ENCODE assay signal across 18 cellular contexts in the genomic region with DNA sequence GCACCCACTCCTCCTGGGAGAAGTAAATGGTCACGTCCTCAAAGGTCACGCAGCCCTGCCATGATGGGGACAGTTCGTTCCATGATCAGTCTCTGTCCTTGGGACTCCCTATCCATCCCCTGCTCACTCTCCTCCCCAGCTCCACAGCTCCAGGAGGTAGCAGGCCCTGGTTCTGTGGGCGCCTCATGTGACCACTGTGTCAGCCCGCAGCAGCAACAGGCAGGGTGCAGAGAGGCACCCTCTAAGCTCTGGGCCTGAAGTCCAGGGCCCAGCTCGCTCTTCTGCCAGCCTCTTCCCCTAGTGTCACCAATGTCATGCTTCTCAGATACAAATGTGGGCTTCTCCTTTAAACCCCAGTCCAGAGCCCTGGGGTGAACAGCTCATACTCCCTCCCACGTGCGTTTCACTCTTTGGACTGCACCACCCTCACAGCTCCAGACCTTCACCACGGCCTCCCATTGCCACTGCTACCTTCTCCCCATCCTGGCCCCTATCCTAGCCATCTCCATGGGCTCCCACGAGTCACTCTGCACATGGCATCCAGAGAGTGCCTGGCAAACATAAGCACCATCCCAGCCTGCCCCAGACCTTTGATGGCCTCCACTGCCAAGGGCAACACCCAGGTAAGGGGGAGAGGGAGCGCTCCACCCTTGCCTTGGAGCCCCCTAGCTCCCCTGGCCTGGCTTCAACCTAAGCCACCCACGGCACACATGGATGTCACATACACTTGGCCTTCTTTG. TPM values are rescaled to one million over a fixed set of nuclear protein-coding genes. Genes with fewer than 3 reads are reported as not detected.
A peak's percentile ranks its signal among the peaks of the same experiment; 100 is the strongest.
DNase-seq lines count a peak whose midpoint lies in the region; ATAC-seq and TF ChIP-seq lines count a peak whose summit lies in the region.
"Had no signal": no experiment of that assay in that cellular context is flagged by ENCODE, and none has a peak within 500 bp of the region (broad histone marks: within the 10 kb centered on the region; RNA-seq: fewer than 3 reads in every experiment).

No MANE protein-coding gene starts in this region.

- no peak for TF ChIP-seq EP300 in gastroesophageal sphincter (IDR thresholded peaks at IDR 0.05)

- H2AFZ ChIP-seq in OCI-LY7 (ENCODE audit: low read length), result no peak overlapping the region

- 88 to 99% methylated on average over 7 to 8 of the region's 12 CpGs for WGBS in gastroesophageal sphincter (ENCODE audit: low coverage in 1 of 2), 2 donors
- WGBS in psoas muscle, 3 donors, result 94 to 95% (median 95%) methylated on average over 11 to 12 of the region's 12 CpGs

- no peak for ATAC-seq in effector memory CD8-positive, alpha-beta T cell (replicated peaks)
- ATAC-seq in GM19351 (IDR thresholded peaks at IDR 0.05; ENCODE audit: unreplicated experiment) (no peak), gastroesophageal sphincter (no peak), psoas muscle (no peak)
- ATAC-seq: left lung had no signal

- no peaks in the 10 kb centered on the region for H3K27me3 Mint-ChIP-seq in effector memory CD8-positive, alpha-beta T cell
- H3K27me3 Mint-ChIP-seq in osteocyte (ENCODE audit: unreplicated experiment), result no peaks in the 10 kb centered on the region
- H3K27me3 Mint-ChIP-seq: stimulated activated naive CD8-positive, alpha-beta T cell treated with anti-CD3 and anti-CD28 coated beads, Interleukin-15, Interleukin-2, amounts not matched to agents 100 ng/mL and 50 ng/mL, for 24 hours had no signal

- H3K4me1 Mint-ChIP-seq in effector memory CD8-positive, alpha-beta T cell (ENCODE audit: low read depth in 2 of 2), result peaks cover 28 to 29% of the 10 kb centered on the region in 2 donors
- H3K4me1 Mint-ChIP-seq in osteocyte (ENCODE audit: unreplicated experiment), result peaks cover 20% of the 10 kb centered on the region

- H3K36me3 ChIP-seq in OCI-LY7 (ENCODE audit: insufficient read depth, low read length) (peaks cover 40% of the 10 kb centered on the region), gastroesophageal sphincter (peaks cover 7 to 51% of the 10 kb centered on the region in 2 donors), psoas muscle (ENCODE audit: insufficient read depth in 1 of 2, low read depth in 1 of 2) (peaks cover 31 to 41% of the 10 kb centered on the region in 2 donors)

- no peak overlapping the region for H3K4me3 ChIP-seq in OCI-LY7 (ENCODE audit: low read depth, low read length, poor library complexity, severe bottlenecking)
- no peak overlapping the region for H3K4me3 ChIP-seq in gastroesophageal sphincter
- H3K4me3 ChIP-seq in psoas muscle, result no peak overlapping the region
- H3K4me3 ChIP-seq: skin epidermis had no signal

- H3K27ac ChIP-seq in OCI-LY7 (ENCODE audit: low read depth, low read length, poor library complexity, severe bottlenecking) (no peak overlapping the region), gastroesophageal sphincter (no peak overlapping the region), psoas muscle (no peak overlapping the region)

- no peaks in the 10 kb centered on the region for H3K9me3 ChIP-seq in OCI-LY7 (ENCODE audit: low read length)
- H3K9me3 ChIP-seq in gastroesophageal sphincter, result peaks cover 0 to 56% (median 2%) of the 10 kb centered on the region in 3 donors
- peaks cover 42% of the 10 kb centered on the region for H3K9me3 ChIP-seq in psoas muscle

- TF ChIP-seq CTCF in OCI-LY7 (conservative IDR thresholded peaks at IDR 0.05; ENCODE audit: low read length) (no peak), osteocyte (IDR thresholded peaks at IDR 0.05) (no peak), gastroesophageal sphincter (IDR thresholded peaks at IDR 0.05) (no peak), psoas muscle (IDR thresholded peaks at IDR 0.05) (no peak)

- H3K9me3 Mint-ChIP-seq in effector memory CD8-positive, alpha-beta T cell, result peaks cover 31 to 33% of the 10 kb centered on the region in 2 donors
- H3K9me3 Mint-ChIP-seq in osteocyte (ENCODE audit: unreplicated experiment), result peaks cover 24% of the 10 kb centered on the region

- no peaks in the 10 kb centered on the region for H3K9me2 ChIP-seq in OCI-LY7 (ENCODE audit: insufficient read depth, low read length)

- POLR2A ChIA-PET in OCI-LY7 (lab: Charles Lee), result interaction anchor here (0.6 to 0.7 kb wide), 2 partner anchors 15 to 1416 kb away, joined by 3 read pairs; no protein-coding TSS in a partner anchor

- no peaks in the 10 kb centered on the region for H4K20me1 ChIP-seq in OCI-LY7 (ENCODE audit: insufficient read depth, low read length)

- DNase-seq in Daoy (ENCODE audit: low read depth) (peak; percentile 46), OCI-LY7 (ENCODE audit: low spot score) (no peak), osteocyte (ENCODE audit: extremely low spot score, unreplicated experiment) (peak; percentile 53), psoas muscle (no peak)
- DNase-seq in effector memory CD8-positive, alpha-beta T cell, result no peak
- DNase-seq: Caco-2, hypothalamus, Kasumi-1, left lung, NCI-H1694, NCI-H524 treated with DMSO at 0.1 percent for 48 hours, nucleus accumbens, T-helper 9 cell had no signal

- H3K4me2 ChIP-seq in OCI-LY7 (ENCODE audit: low read length), result 0 out of 2 replicates have a peak overlapping the region, but pooled peaks have one; percentile 84

- no peaks in the 10 kb centered on the region for H3K27me3 ChIP-seq in gastroesophageal sphincter
- no peaks in the 10 kb centered on the region for H3K27me3 ChIP-seq in psoas muscle (ENCODE audit: insufficient read depth in 3 of 3, low read length in 2 of 3)
- H3K27me3 ChIP-seq: esophagus muscularis mucosa, left lung had no signal

- BruUV-seq in OCI-LY7 (replicated peaks; lab: Mats Ljungman, UMichigan), result no TSS peak

- H3K79me2 ChIP-seq in OCI-LY7 (ENCODE audit: insufficient read depth, low read depth, low read length), result peaks cover 16% of the 10 kb centered on the region; the same call in 1 of the 2 replicates

- peak overlapping the region; percentile 88 to 97 for H3K4me3 Mint-ChIP-seq in effector memory CD8-positive, alpha-beta T cell
- no peak overlapping the region for H3K4me3 Mint-ChIP-seq in osteocyte (ENCODE audit: unreplicated experiment)

- CTCF ChIA-PET in OCI-LY7 (lab: Charles Lee; ENCODE audit: unreplicated experiment), result no interaction called here

- H3K4me1 ChIP-seq in OCI-LY7 (ENCODE audit: insufficient read depth, low read length, poor library complexity, severe bottlenecking) (peaks cover 19% of the 10 kb centered on the region), gastroesophageal sphincter (peaks cover 0 to 34% (median 12%) of the 10 kb centered on the region in 3 donors), psoas muscle (peaks cover 11% of the 10 kb centered on the region)

- no peak for TF ChIP-seq POLR2A in gastroesophageal sphincter (IDR thresholded peaks at IDR 0.05)

- H3K36me3 Mint-ChIP-seq in effector memory CD8-positive, alpha-beta T cell (ENCODE audit: insufficient read depth), result peaks cover 38% of the 10 kb centered on the region
- peaks cover 38% of the 10 kb centered on the region for H3K36me3 Mint-ChIP-seq in osteocyte (ENCODE audit: unreplicated experiment)

- intact Hi-C loops in OCI-LY7 (cut with micrococcal nuclease; ENCODE audit: unreplicated experiment), result no loop called here
- intact Hi-C loops in psoas muscle (cut with DNase I), result no loop called here

- peak overlapping the region; percentile 88 to 91 for H3K27ac Mint-ChIP-seq in effector memory CD8-positive, alpha-beta T cell
- no peak overlapping the region for H3K27ac Mint-ChIP-seq in osteocyte (ENCODE audit: unreplicated experiment)

RNA-seq across cellular contexts. Expression of a gene that starts 2.9 kb away (rescaled TPM):
- 1.8 and 1.9 TPM in 2 replicates for total RNA-seq in Daoy (2014; rRNA removed; shearing (Covaris generic))
- 8.0 and 8.3 TPM in 2 replicates for total RNA-seq in OCI-LY7 (2014; rRNA removed; shearing (Covaris generic))
- 9.5 TPM in 2 replicates for total RNA-seq in OCI-LY7 (2022)
- total RNA-seq in osteocyte, result 3.0 and 4.1 TPM in 2 replicates
- total RNA-seq in gastroesophageal sphincter, result 10 to 100 TPM in 1 of 4 donors, 1 to 10 TPM in 3; 6.5 to 10.2 (median 7.3) TPM
- 1 to 10 TPM; 1.5 to 4.2 (median 2.0) TPM for total RNA-seq in psoas muscle
- 1 to 10 TPM in 1 of 3 donors, under 1 TPM in 2; 0.83 to 1.3 (median 0.93) TPM for polyA plus RNA-seq in psoas muscle

RNA-seq across cellular contexts. Expression of a gene that starts 34.4 kb away (rescaled TPM):
- total RNA-seq in Daoy (2014; rRNA removed; shearing (Covaris generic)), result 2.1 and 2.9 TPM in 2 replicates
- total RNA-seq in OCI-LY7 (2014; rRNA removed; shearing (Covaris generic)), result not detected in 2 replicates
- total RNA-seq in OCI-LY7 (2022) (not detected in 2 replicates), osteocyte (3.9 and 6.2 TPM in 2 replicates), gastroesophageal sphincter (1 to 10 TPM in 3 of 4 donors, under 1 TPM in 1; 0.94 to 2.8 (median 2.4) TPM), psoas muscle (1 to 10 TPM in 3 of 4 donors, under 1 TPM in 1; 0.86 to 2.1 (median 1.6) TPM)
- polyA plus RNA-seq in psoas muscle, result 1 to 10 TPM in 2 of 3 donors, under 1 TPM in 1; 0.91 to 6.6 (median 1.9) TPM

RNA-seq across cellular contexts. Expression of a gene that starts 39.0 kb away (rescaled TPM):
- total RNA-seq in Daoy (2014; rRNA removed; shearing (Covaris generic)), result 11.6 and 14.1 TPM in 2 replicates
- 67.9 and 84.2 TPM in 2 replicates for total RNA-seq in OCI-LY7 (2014; rRNA removed; shearing (Covaris generic))
- total RNA-seq in OCI-LY7 (2022), result 124 and 133 TPM in 2 replicates
- total RNA-seq in osteocyte, result 77.8 and 80.8 TPM in 2 replicates
- total RNA-seq in gastroesophageal sphincter, result 10 to 100 TPM; 22.0 to 40.0 (median 35.9) TPM
- 10 to 100 TPM; 36.3 to 55.0 (median 38.3) TPM for total RNA-seq in psoas muscle
- polyA plus RNA-seq in psoas muscle, result 10 to 100 TPM; 15.6 to 33.4 (median 17.4) TPM

Comparison
In these comparisons a context has a peak if more than half of its experiments do, and no peak if none do; other contexts are left out.
1. DNase-seq: peak in Daoy (single experiment) and osteocyte (single experiment); none in OCI-LY7 (single experiment), effector memory CD8-positive, alpha-beta T cell (0 of 3) and psoas muscle (0 of 2).